Comparison of ENCODE assay signal across 9 cellular contexts in genomic region chr1:147072371-147073061, GRCh38.
DNase-seq lines count a peak whose midpoint lies in the region; ATAC-seq and TF ChIP-seq lines count a peak whose summit lies in the region.
"Had no signal": no experiment of that assay in that cellular context is flagged by ENCODE, and none has a peak within 500 bp of the region (broad histone marks: within the 10 kb centered on the region; RNA-seq: fewer than 3 reads in every experiment).

No MANE protein-coding gene starts in this region.

- no peak for TF ChIP-seq CTCF in astrocyte of the cerebellum (IDR thresholded peaks at IDR 0.05; ENCODE audit: low read depth, low read length, missing control alignments)

- peak overlapping the region; percentile 86 to 90 for H3K27ac Mint-ChIP-seq in stimulated activated naive CD8-positive, alpha-beta T cell treated with anti-CD3 and anti-CD28 coated beads, Interleukin-15, amount 100 ng/mL, for 72 hours

- peaks cover 8 to 11% of the 10 kb centered on the region in 2 donors for H3K9me3 Mint-ChIP-seq in stimulated activated naive CD8-positive, alpha-beta T cell treated with anti-CD3 and anti-CD28 coated beads, Interleukin-15, amount 100 ng/mL, for 72 hours

- H3K4me3 ChIP-seq in astrocyte of the cerebellum (ENCODE audit: low read depth, low read length) = peak overlapping the region; percentile 32

- DNase-seq in SHP77 (lab: John Stamatoyannopoulos, UW) = peak; percentile 16 to 18
- DNase-seq in SHP77 treated with DMSO at 0.1 percent for 48 hours (lab: John Stamatoyannopoulos, UW) = no peak
- no peak for DNase-seq in astrocyte of the cerebellum (ENCODE audit: low read depth)
- peak; percentile 20 for DNase-seq in kidney tubule cell (ENCODE audit: low spot score)
- peak; percentile 36 to 60 for DNase-seq in stimulated activated naive CD8-positive, alpha-beta T cell treated with anti-CD3 and anti-CD28 coated beads, Interleukin-15, amount 100 ng/mL, for 72 hours
- DNase-seq in NCI-H446 treated with DMSO at 0.1 percent for 48 hours (lab: John Stamatoyannopoulos, UW) = no peak
- DNase-seq: 8988T had no signal

- ATAC-seq in stimulated activated naive CD8-positive, alpha-beta T cell treated with anti-CD3 and anti-CD28 coated beads, Interleukin-15, amount 100 ng/mL, for 72 hours = peak; percentile 78
- ATAC-seq in esophagus mucosa (no peak), GM21515 (IDR thresholded peaks at IDR 0.05; ENCODE audit: unreplicated experiment) (no peak)

- peaks cover 53% of the 10 kb centered on the region for H3K27me3 Mint-ChIP-seq in stimulated activated naive CD8-positive, alpha-beta T cell treated with anti-CD3 and anti-CD28 coated beads, Interleukin-15, amount 100 ng/mL, for 72 hours

- peak overlapping the region; percentile 91 to 92 for H3K4me3 Mint-ChIP-seq in stimulated activated naive CD8-positive, alpha-beta T cell treated with anti-CD3 and anti-CD28 coated beads, Interleukin-15, amount 100 ng/mL, for 72 hours

- H3K4me1 Mint-ChIP-seq in stimulated activated naive CD8-positive, alpha-beta T cell treated with anti-CD3 and anti-CD28 coated beads, Interleukin-15, amount 100 ng/mL, for 72 hours = peaks cover 37% of the 10 kb centered on the region

- in situ Hi-C loops in astrocyte of the cerebellum (cut with HindIII; ENCODE audit: low sequenced_read_pairs) = no loop called here

Comparison
In these comparisons a context has a peak if more than half of its experiments do, and no peak if none do; other contexts are left out.
1. DNase-seq: peak in SHP77 (2 of 2), kidney tubule cell (single experiment) and stimulated activated naive CD8-positive, alpha-beta T cell treated with anti-CD3 and anti-CD28 coated beads, Interleukin-15, amount 100 ng/mL, for 72 hours (2 of 2); none in SHP77 treated with DMSO at 0.1 percent for 48 hours (single experiment), astrocyte of the cerebellum (single experiment) and NCI-H446 treated with DMSO at 0.1 percent for 48 hours (single experiment).